Comparison of ENCODE assay signal across 1 cellular context in the genomic region with DNA sequence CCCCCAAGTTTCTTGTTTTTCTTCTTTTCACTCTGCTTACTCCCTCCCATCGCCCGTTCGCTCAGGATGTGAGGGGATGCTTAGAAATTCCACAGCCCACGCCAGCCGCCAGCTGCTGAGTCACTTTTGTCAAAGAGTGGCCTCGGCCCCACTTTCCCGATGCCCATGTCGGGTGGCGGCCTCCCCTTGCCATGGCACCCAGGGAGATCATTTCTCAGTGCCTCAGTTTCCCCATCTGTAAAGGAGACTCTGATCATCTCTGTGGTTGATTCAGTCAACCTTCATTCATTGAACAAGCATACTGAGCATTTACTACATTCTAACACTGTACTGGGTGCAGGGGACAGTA.
TF ChIP-seq lines count a peak whose summit lies in the region.

No MANE protein-coding gene starts in this region.

TF ChIP-seq in endothelial cell of umbilical vein, 7 proteins besides CTCF, POLR2A, EP300 and RAD21:
- TF ChIP-seq JUN (IDR thresholded peaks at IDR 0.05; ENCODE audit: borderline replicate concordance, insufficient read depth, insufficient read length, low read depth) (no peak), MYC (IDR thresholded peaks at IDR 0.05; ENCODE audit: low read depth, low read length) (no peak), POLR2AphosphoS5 (IDR thresholded peaks at IDR 0.05; ENCODE audit: insufficient read depth, low read depth, low read length) (no peak), GATA2 (IDR thresholded peaks at IDR 0.05; ENCODE audit: insufficient read depth, insufficient read length, low read depth, low read length) (no peak), EZH2 (IDR thresholded peaks at IDR 0.05; ENCODE audit: borderline replicate concordance, low read depth, low read length, severe bottlenecking) (no peak), FOS (IDR thresholded peaks at IDR 0.05; ENCODE audit: borderline replicate concordance, insufficient read depth, low read length) (no peak)
- TF ChIP-seq, protein P1, sequence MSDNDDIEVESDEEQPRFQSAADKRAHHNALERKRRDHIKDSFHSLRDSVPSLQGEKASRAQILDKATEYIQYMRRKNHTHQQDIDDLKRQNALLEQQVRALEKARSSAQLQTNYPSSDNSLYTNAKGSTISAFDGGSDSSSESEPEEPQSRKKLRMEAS (IDR thresholded peaks at IDR 0.05; ENCODE audit: insufficient read depth, insufficient read length) = no peak
